8 cellular contexts compared by ENCODE assay signal in genomic region chr12:6963016-6963731, GRCh38. TPM values are rescaled to one million over a fixed set of nuclear protein-coding genes. Genes with fewer than 3 reads are reported as not detected.
DNase-seq lines count a peak whose midpoint lies in the region; ATAC-seq and TF ChIP-seq lines count a peak whose summit lies in the region.

No MANE protein-coding gene starts in this region.

- TF ChIP-seq CTCF in PC-9 (conservative IDR thresholded peaks at IDR 0.05): peak; percentile 15; the same call in 1 of the 2 replicates
- TF ChIP-seq CTCF in PC-3 (conservative IDR thresholded peaks at IDR 0.05; ENCODE audit: low read depth, low read length): no peak

- H3K27me3 ChIP-seq in PC-9 (ENCODE audit: insufficient read depth, low read depth): no peaks in the 10 kb centered on the region
- H3K27me3 ChIP-seq in iPS-15b (ENCODE audit: control insufficient read depth, insufficient read depth, low read length): no peaks in the 10 kb centered on the region
- no peaks in the 10 kb centered on the region for H3K27me3 ChIP-seq in PC-3 (ENCODE audit: low read length)

- peaks cover 45% of the 10 kb centered on the region for H3K4me1 ChIP-seq in PC-9 (replicated peaks; ENCODE audit: insufficient read depth)
- H3K4me1 ChIP-seq in iPS-15b (ENCODE audit: control insufficient read depth, insufficient read depth, low read length): peaks cover 14% of the 10 kb centered on the region
- H3K4me1 ChIP-seq in PC-3 (ENCODE audit: insufficient read depth, low read length): peaks cover 15% of the 10 kb centered on the region

- H3K27me3 Mint-ChIP-seq in T-helper 1 cell treated with Interleukin-12 subunit alpha and Interleukin-12 subunit beta and Interleukin-4 antibody, amounts not matched to agents 30 μg/mL and 1 μg/mL, for 36 hours (ENCODE audit: low read depth): no peaks in the 10 kb centered on the region
- no peaks in the 10 kb centered on the region for H3K27me3 Mint-ChIP-seq in stimulated activated naive CD8-positive, alpha-beta T cell treated with anti-CD3 and anti-CD28 coated beads, Interleukin-15, amount 100 ng/mL, for 72 hours

- H2AFZ ChIP-seq in PC-9: peak overlapping the region; percentile 74
- no peak overlapping the region for H2AFZ ChIP-seq in PC-3 (ENCODE audit: low read length)

- H3F3A ChIP-seq in PC-9 (ENCODE audit: insufficient read depth, low read depth): peaks cover 73% of the 10 kb centered on the region
- H3F3A ChIP-seq in PC-3 (ENCODE audit: low read length, unreplicated experiment): peaks cover 4% of the 10 kb centered on the region

- H3K4me1 Mint-ChIP-seq in T-helper 1 cell treated with Interleukin-12 subunit alpha and Interleukin-12 subunit beta and Interleukin-4 antibody, amounts not matched to agents 30 μg/mL and 1 μg/mL, for 36 hours (ENCODE audit: low read depth): peaks cover 47% of the 10 kb centered on the region
- peaks cover 96% of the 10 kb centered on the region for H3K4me1 Mint-ChIP-seq in stimulated activated naive CD8-positive, alpha-beta T cell treated with anti-CD3 and anti-CD28 coated beads, Interleukin-15, amount 100 ng/mL, for 72 hours

- peaks cover 38% of the 10 kb centered on the region for H3K36me3 Mint-ChIP-seq in T-helper 1 cell treated with Interleukin-12 subunit alpha and Interleukin-12 subunit beta and Interleukin-4 antibody, amounts not matched to agents 30 μg/mL and 1 μg/mL, for 36 hours (ENCODE audit: low read depth)

- DNase-seq in T-helper 1 cell (no peak), PC-9 (peak; percentile 89 to 99), PC-3 (no peak)
- DNase-seq in stimulated activated naive CD8-positive, alpha-beta T cell treated with anti-CD3 and anti-CD28 coated beads, Interleukin-15, amount 100 ng/mL, for 72 hours: peak in 1 of 2 donors; percentile 34
- no peak for DNase-seq in stimulated activated CD4-positive, alpha-beta T cell treated with anti-CD3 and anti-CD28 coated beads, Interleukin-4, amount 100 ng/mL, for 1 hour

- H3K9ac ChIP-seq in iPS-15b (ENCODE audit: low read depth, low read length): peak overlapping the region; percentile 91
- no peak overlapping the region for H3K9ac ChIP-seq in PC-3 (ENCODE audit: low read length)

- H3K9me2 ChIP-seq in PC-9 (ENCODE audit: insufficient read depth): no peaks in the 10 kb centered on the region
- no peaks in the 10 kb centered on the region for H3K9me2 ChIP-seq in PC-3 (replicated peaks; ENCODE audit: low read length)

- CTCF ChIA-PET in PC-9 (lab: Charles Lee) (interaction anchor here (0.6 to 3.2 kb wide), 8 partner anchors 18 to 145 kb away, joined by 3 to 47 read pairs (median 8); partner anchors contain the start of genes C12orf57, RNU7-1 and SPSB2), PC-3 (lab: Charles Lee) (no interaction called here)

- H3K27ac ChIP-seq in PC-9 (peak overlapping the region; percentile 93), PC-3 (ENCODE audit: low read length) (no peak overlapping the region)

- H3K4me2 ChIP-seq in PC-9 (peak overlapping the region; percentile 97), PC-3 (ENCODE audit: low read length) (no peak overlapping the region)

- H3K4me3 ChIP-seq in PC-9 (peak overlapping the region; percentile 98), iPS-15b (ENCODE audit: low read depth, low read length) (peak overlapping the region; percentile 91), PC-3 (ENCODE audit: low read length) (no peak overlapping the region)

- H3K79me2 ChIP-seq in PC-9 (ENCODE audit: low read depth): peaks cover 52% of the 10 kb centered on the region
- peaks cover 5% of the 10 kb centered on the region for H3K79me2 ChIP-seq in PC-3 (ENCODE audit: low read length)

- H3K36me3 ChIP-seq in PC-9 (ENCODE audit: low read depth): peaks cover 29% of the 10 kb centered on the region
- H3K36me3 ChIP-seq in iPS-15b (ENCODE audit: control insufficient read depth, insufficient read depth, low read length): peaks cover 23% of the 10 kb centered on the region
- H3K36me3 ChIP-seq in PC-3 (ENCODE audit: low read depth, low read length): peaks cover 29% of the 10 kb centered on the region

- H3K9me3 ChIP-seq in PC-9 (ENCODE audit: insufficient read depth, low read depth) (no peaks in the 10 kb centered on the region), iPS-15b (ENCODE audit: control insufficient read depth, insufficient read depth, low read length) (no peaks in the 10 kb centered on the region), PC-3 (ENCODE audit: low read length) (no peaks in the 10 kb centered on the region)

- intact Hi-C loops in PC-9 (cut with micrococcal nuclease; ENCODE audit: unreplicated experiment) (loop anchor here (1.0 to 10.0 kb wide), 4 partner anchors 111 to 348 kb away; partner anchors contain the start of genes CDCA3, USP5 and ZNF384), PC-3 (cut with micrococcal nuclease) (no loop called here)

- peak overlapping the region; percentile 36 for H3K27ac Mint-ChIP-seq in T-helper 1 cell treated with Interleukin-12 subunit alpha and Interleukin-12 subunit beta and Interleukin-4 antibody, amounts not matched to agents 30 μg/mL and 1 μg/mL, for 36 hours
- peak overlapping the region; percentile 89 to 94 for H3K27ac Mint-ChIP-seq in stimulated activated naive CD8-positive, alpha-beta T cell treated with anti-CD3 and anti-CD28 coated beads, Interleukin-15, amount 100 ng/mL, for 72 hours

- peaks cover 22% of the 10 kb centered on the region for H4K20me1 ChIP-seq in PC-9 (ENCODE audit: insufficient read depth)
- no peaks in the 10 kb centered on the region for H4K20me1 ChIP-seq in PC-3 (ENCODE audit: low read length)

- no peak for ATAC-seq in stimulated activated naive CD8-positive, alpha-beta T cell treated with anti-CD3 and anti-CD28 coated beads, Interleukin-15, amount 100 ng/mL, for 72 hours
- ATAC-seq in GM18520 (IDR thresholded peaks at IDR 0.05; ENCODE audit: unreplicated experiment) (no peak), PC-3 (no peak)

- POLR2A ChIA-PET in PC-9 (lab: Charles Lee; ENCODE audit: unreplicated experiment): interaction anchor here (0.5 to 3.0 kb wide), 7 partner anchors 17 to 592 kb away, joined by 4 to 54 read pairs (median 7); partner anchors contain the start of genes C12orf57 and RNU7-1
- POLR2A ChIA-PET in PC-3 (lab: Charles Lee; ENCODE audit: unreplicated experiment): no interaction called here

- no peak overlapping the region for H3K4me3 Mint-ChIP-seq in T-helper 1 cell treated with Interleukin-12 subunit alpha and Interleukin-12 subunit beta and Interleukin-4 antibody, amounts not matched to agents 30 μg/mL and 1 μg/mL, for 36 hours
- H3K4me3 Mint-ChIP-seq in stimulated activated naive CD8-positive, alpha-beta T cell treated with anti-CD3 and anti-CD28 coated beads, Interleukin-15, amount 100 ng/mL, for 72 hours: peak overlapping the region in 1 of 2 donors; percentile 95

- H3K9me3 Mint-ChIP-seq in T-helper 1 cell treated with Interleukin-12 subunit alpha and Interleukin-12 subunit beta and Interleukin-4 antibody, amounts not matched to agents 30 μg/mL and 1 μg/mL, for 36 hours: no peaks in the 10 kb centered on the region
- no peaks in the 10 kb centered on the region for H3K9me3 Mint-ChIP-seq in stimulated activated naive CD8-positive, alpha-beta T cell treated with anti-CD3 and anti-CD28 coated beads, Interleukin-15, amount 100 ng/mL, for 72 hours

- BruUV-seq in PC-9 (replicated peaks; lab: Mats Ljungman, UMichigan) (no TSS peak), PC-3 (replicated peaks; lab: Mats Ljungman, UMichigan) (no TSS peak)

RNA-seq across cellular contexts. Expression of gene PHB2, which starts 7.3 kb away (rescaled TPM):
- total RNA-seq in PC-9 (2021) (384 and 386 TPM in 2 replicates), PC-3 (2014; rRNA removed) (353 and 376 TPM in 2 replicates)

RNA-seq across cellular contexts. Expression of gene EMG1, which starts 7.5 kb away (rescaled TPM):
- total RNA-seq in PC-9 (2021): 84.5 and 96.5 TPM in 2 replicates
- 40.7 and 44.3 TPM in 2 replicates for total RNA-seq in PC-3 (2014; rRNA removed)

RNA-seq across cellular contexts. Expression of gene PTPN6, which starts 12.0 kb away (rescaled TPM):
- total RNA-seq in PC-9 (2021): 84.1 and 92.7 TPM in 2 replicates
- 22.5 and 28.4 TPM in 2 replicates for total RNA-seq in PC-3 (2014; rRNA removed)

RNA-seq across cellular contexts. Expression of gene C12orf57, which starts 19.4 kb away (rescaled TPM):
- total RNA-seq in PC-9 (2021): 198 and 218 TPM in 2 replicates
- 125 and 130 TPM in 2 replicates for total RNA-seq in PC-3 (2014; rRNA removed)

RNA-seq across cellular contexts. Expression of gene RNU7-1, which starts 19.6 kb away (rescaled TPM):
- total RNA-seq in PC-9 (2021) (not detected in 2 replicates), PC-3 (2014; rRNA removed) (not detected in 2 replicates)

Comparison
In these comparisons a context has a peak if more than half of its experiments do, and no peak if none do; other contexts are left out.
1. DNase-seq: peak in PC-9 (2 of 2); none in T-helper 1 cell (0 of 5), stimulated activated CD4-positive, alpha-beta T cell treated with anti-CD3 and anti-CD28 coated beads, Interleukin-4, amount 100 ng/mL, for 1 hour (single experiment) and PC-3 (single experiment).